Comparison of ENCODE assay signal across 11 cellular contexts in genomic region chr2:152566728-152567069, GRCh38.
DNase-seq lines count a peak whose midpoint lies in the region; ATAC-seq and TF ChIP-seq lines count a peak whose summit lies in the region.
"Had no signal": no experiment of that assay in that cellular context is flagged by ENCODE, and none has a peak within 500 bp of the region (broad histone marks: within the 10 kb centered on the region; RNA-seq: fewer than 3 reads in every experiment).

No MANE protein-coding gene starts in this region.

- H3K9me3 Mint-ChIP-seq in dendritic cell treated with granulocyte-macrophage colony-stimulating factor and Interleukin-4, amounts not matched to agents 40 ng/mL and 50 ng/mL, for 4 days = no peaks in the 10 kb centered on the region

- no peaks in the 10 kb centered on the region for H3K36me3 Mint-ChIP-seq in dendritic cell treated with granulocyte-macrophage colony-stimulating factor and Interleukin-4, amounts not matched to agents 40 ng/mL and 50 ng/mL, for 4 days (ENCODE audit: low read depth)

- H3K27ac ChIP-seq in coronary artery = no peak overlapping the region
- H3K27ac ChIP-seq: uterus had no signal

- H3K4me3 Mint-ChIP-seq in dendritic cell treated with granulocyte-macrophage colony-stimulating factor and Interleukin-4, amounts not matched to agents 40 ng/mL and 50 ng/mL, for 4 days = peak overlapping the region; percentile 17

- peak; percentile 37 for ATAC-seq in GM21529 (IDR thresholded peaks at IDR 0.05; ENCODE audit: unreplicated experiment)
- ATAC-seq in HG03432 (IDR thresholded peaks at IDR 0.05; ENCODE audit: unreplicated experiment) = peak; percentile 49
- ATAC-seq: HCT116 had no signal

- H3K27ac Mint-ChIP-seq in dendritic cell treated with granulocyte-macrophage colony-stimulating factor and Interleukin-4, amounts not matched to agents 40 ng/mL and 50 ng/mL, for 4 days = peak overlapping the region; percentile 23

- DNase-seq in CD1c-positive myeloid dendritic cell (ENCODE audit: extremely low spot score) = peak; percentile 89
- DNase-seq in AG08395 (ENCODE audit: low spot score) = no peak
- no peak for DNase-seq in activated CD4-positive, alpha-beta T cell treated with anti-CD3 and anti-CD28 coated beads for 1 hour
- DNase-seq in NCI-H187 (lab: John Stamatoyannopoulos, UW) = no peak
- no peak for DNase-seq in coronary artery (ENCODE audit: low spot score)
- DNase-seq: activated CD4-positive, CD25-positive, alpha-beta regulatory T cell treated with anti-CD3 and anti-CD28 coated beads, Interleukin-2, amount 50 U/mL, for 72 hours; uterus had no signal

- peaks cover 1% of the 10 kb centered on the region for H3K27me3 Mint-ChIP-seq in dendritic cell treated with granulocyte-macrophage colony-stimulating factor and Interleukin-4, amounts not matched to agents 40 ng/mL and 50 ng/mL, for 4 days

- no peak for TF ChIP-seq CTCF in coronary artery (IDR thresholded peaks at IDR 0.05)

- H3K4me1 Mint-ChIP-seq in dendritic cell treated with granulocyte-macrophage colony-stimulating factor and Interleukin-4, amounts not matched to agents 40 ng/mL and 50 ng/mL, for 4 days (ENCODE audit: low read depth) = peaks cover 37% of the 10 kb centered on the region

- intact Hi-C loops in dendritic cell treated with granulocyte-macrophage colony-stimulating factor and Interleukin-4, amounts not matched to agents 40 ng/mL and 50 ng/mL, for 4 days (cut with micrococcal nuclease) = no loop called here

- no peak overlapping the region for H3K4me3 ChIP-seq in coronary artery
- H3K4me3 ChIP-seq: uterus had no signal
